Comparison of ENCODE assay signal across 11 cellular contexts in the genomic region with DNA sequence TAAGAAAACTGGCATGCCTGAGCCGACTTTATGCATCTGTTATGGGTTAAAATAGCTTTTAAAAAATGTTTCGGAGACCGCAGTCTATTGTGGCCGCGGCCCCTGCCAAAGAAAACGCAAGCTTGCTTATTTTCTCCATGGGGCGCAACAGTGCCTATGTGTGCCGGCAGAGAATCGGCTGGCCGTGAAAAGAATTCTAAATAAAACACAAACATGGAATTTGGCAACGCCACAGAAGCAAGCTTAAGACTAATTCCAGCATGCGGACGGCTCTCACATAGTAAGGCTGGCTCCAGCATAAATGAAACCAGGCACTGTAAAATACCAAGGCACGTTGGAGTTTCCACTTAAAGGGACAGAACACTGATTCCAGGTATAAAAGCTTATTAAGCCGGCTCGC. TPM values are rescaled to one million over a fixed set of nuclear protein-coding genes. Genes with fewer than 3 reads are reported as not detected.
DNase-seq lines count a peak whose midpoint lies in the region; ATAC-seq, FAIRE-seq and TF ChIP-seq lines count a peak whose summit lies in the region.
"Had no signal": no experiment of that assay in that cellular context is flagged by ENCODE, and none has a peak within 500 bp of the region (broad histone marks: within the 10 kb centered on the region; RNA-seq: fewer than 3 reads in every experiment).

No MANE protein-coding gene starts in this region.

- H3K9me3 Mint-ChIP-seq in CD4-positive, CD25-positive, alpha-beta regulatory T cell: no peaks in the 10 kb centered on the region
- H3K9me3 Mint-ChIP-seq in natural killer cell treated with Interleukin-12 subunit alpha and Interleukin-12 subunit beta and Interleukin-15 and Interleukin-18, amount 100 ng/mL, for 72 hours: no peaks in the 10 kb centered on the region

- no peak overlapping the region for H2BK120ac ChIP-seq in mesendoderm (ENCODE audit: low read depth, low read length)

- H3K36me3 ChIP-seq in CD4-positive, CD25-positive, alpha-beta regulatory T cell (ENCODE audit: control insufficient read depth, insufficient read depth, low read length): peaks cover 30% of the 10 kb centered on the region
- no peaks in the 10 kb centered on the region for H3K36me3 ChIP-seq in MG63
- peaks cover 2% of the 10 kb centered on the region for H3K36me3 ChIP-seq in mesendoderm (ENCODE audit: control insufficient read depth, insufficient read depth, low read length)
- H3K36me3 ChIP-seq: ovary had no signal

- peaks cover 29 to 97% (median 77%) of the 10 kb centered on the region in 4 donors for H3K4me1 Mint-ChIP-seq in CD4-positive, CD25-positive, alpha-beta regulatory T cell
- peaks cover 58 to 61% of the 10 kb centered on the region in 2 donors for H3K4me1 Mint-ChIP-seq in natural killer cell treated with Interleukin-12 subunit alpha and Interleukin-12 subunit beta and Interleukin-15 and Interleukin-18, amount 100 ng/mL, for 72 hours (ENCODE audit: low read depth in 2 of 2)

- H3K4me3 Mint-ChIP-seq in CD4-positive, CD25-positive, alpha-beta regulatory T cell: peak overlapping the region; percentile 78 to 85 (median 79)
- H3K4me3 Mint-ChIP-seq in natural killer cell treated with Interleukin-12 subunit alpha and Interleukin-12 subunit beta and Interleukin-15 and Interleukin-18, amount 100 ng/mL, for 72 hours: no peak overlapping the region

- no peak for DNase-seq in CD4-positive, CD25-positive, alpha-beta regulatory T cell
- peak; percentile 82 for DNase-seq in MG63
- DNase-seq in choroid plexus epithelial cell (ENCODE audit: low read depth): peak; percentile 69
- no peak for DNase-seq in natural killer cell treated with Interleukin-12 subunit alpha and Interleukin-12 subunit beta and Interleukin-15 and Interleukin-18, amount 100 ng/mL, for 72 hours (ENCODE audit: low spot score)
- no peak for DNase-seq in central memory CD4-positive, alpha-beta T cell
- no peak for DNase-seq in mesendoderm
- no peak for DNase-seq in GM19239 (ENCODE audit: insufficient read length, low spot score)
- DNase-seq: GF-D8, MV-4-11 had no signal

- ATAC-seq in CD4-positive, CD25-positive, alpha-beta regulatory T cell (ENCODE audit: low read depth in 2 of 2): no peak
- ATAC-seq in natural killer cell treated with Interleukin-12 subunit alpha and Interleukin-12 subunit beta and Interleukin-15 and Interleukin-18, amount 100 ng/mL, for 72 hours: no peak
- no peak for ATAC-seq in GM19328 (IDR thresholded peaks at IDR 0.05; ENCODE audit: unreplicated experiment)

- no peaks in the 10 kb centered on the region for H3K27me3 Mint-ChIP-seq in CD4-positive, CD25-positive, alpha-beta regulatory T cell
- no peaks in the 10 kb centered on the region for H3K27me3 Mint-ChIP-seq in natural killer cell treated with Interleukin-12 subunit alpha and Interleukin-12 subunit beta and Interleukin-15 and Interleukin-18, amount 100 ng/mL, for 72 hours

- H3K4me3 ChIP-seq in CD4-positive, CD25-positive, alpha-beta regulatory T cell (ENCODE audit: low read depth, low read length): peak overlapping the region; percentile 77
- H3K4me3 ChIP-seq in MG63 (no peak overlapping the region), choroid plexus epithelial cell (ENCODE audit: low read depth, low read length) (no peak overlapping the region), mesendoderm (ENCODE audit: low read length) (no peak overlapping the region)
- H3K4me3 ChIP-seq: ovary had no signal

- no peak overlapping the region for H3K4me2 ChIP-seq in mesendoderm (ENCODE audit: low read length)

- peaks cover 34% of the 10 kb centered on the region for H3K79me2 ChIP-seq in mesendoderm (ENCODE audit: control insufficient read depth, insufficient read depth, low read length)

- H3K23ac ChIP-seq in mesendoderm (ENCODE audit: low read length): no peak overlapping the region

- H3K27me3 ChIP-seq in CD4-positive, CD25-positive, alpha-beta regulatory T cell (ENCODE audit: control insufficient read depth, insufficient read depth, low read length): no peaks in the 10 kb centered on the region
- H3K27me3 ChIP-seq in MG63 (no peaks in the 10 kb centered on the region), mesendoderm (ENCODE audit: insufficient read depth, low read length, poor library complexity) (no peaks in the 10 kb centered on the region)
- H3K27me3 ChIP-seq: ovary had no signal

- H3K27ac ChIP-seq in CD4-positive, CD25-positive, alpha-beta regulatory T cell (ENCODE audit: insufficient read depth, low read length, poor library complexity, severe bottlenecking): peak overlapping the region; percentile 75
- no peak overlapping the region for H3K27ac ChIP-seq in mesendoderm (ENCODE audit: low read depth, low read length)
- H3K27ac ChIP-seq: ovary had no signal

- no peak for TF ChIP-seq CTCF in choroid plexus epithelial cell (conservative IDR thresholded peaks at IDR 0.05; ENCODE audit: low read depth, low read length)

- no peak overlapping the region for H2AK5ac ChIP-seq in mesendoderm (ENCODE audit: low read length)

- no peak for FAIRE-seq in GM19239 (lab: Jason Lieb, UNC)

- no peak overlapping the region for H3K4ac ChIP-seq in mesendoderm (ENCODE audit: low read depth, low read length)

- H3K9me3 ChIP-seq in CD4-positive, CD25-positive, alpha-beta regulatory T cell (ENCODE audit: control insufficient read depth in 2 of 2, low read length in 2 of 2): no peaks in the 10 kb centered on the region
- no peaks in the 10 kb centered on the region for H3K9me3 ChIP-seq in MG63
- H3K9me3 ChIP-seq: ovary had no signal

- H4K5ac ChIP-seq in mesendoderm (ENCODE audit: low read length): no peak overlapping the region

- H3K56ac ChIP-seq in mesendoderm (ENCODE audit: low read length): no peak overlapping the region

- no peak overlapping the region for H3K18ac ChIP-seq in mesendoderm (ENCODE audit: low read length)

- no peak overlapping the region for H2BK5ac ChIP-seq in mesendoderm (ENCODE audit: low read length)

- peaks cover 97% of the 10 kb centered on the region for H3K4me1 ChIP-seq in CD4-positive, CD25-positive, alpha-beta regulatory T cell (ENCODE audit: control insufficient read depth, insufficient read depth, low read length, poor library complexity, severe bottlenecking)
- H3K4me1 ChIP-seq in mesendoderm (ENCODE audit: control insufficient read depth, low read depth, low read length): no peaks in the 10 kb centered on the region

- H3K79me1 ChIP-seq in mesendoderm (ENCODE audit: low read length): peaks cover 33% of the 10 kb centered on the region

- H3K36me3 Mint-ChIP-seq in CD4-positive, CD25-positive, alpha-beta regulatory T cell: peaks cover 44% of the 10 kb centered on the region
- no peaks in the 10 kb centered on the region for H3K36me3 Mint-ChIP-seq in natural killer cell treated with Interleukin-12 subunit alpha and Interleukin-12 subunit beta and Interleukin-15 and Interleukin-18, amount 100 ng/mL, for 72 hours

- no peak overlapping the region for H2BK15ac ChIP-seq in mesendoderm (replicated peaks; ENCODE audit: low read depth)

- H3K9ac ChIP-seq in mesendoderm (ENCODE audit: low read length): no peak overlapping the region

- WGBS in mesendoderm (ENCODE audit: extremely low coverage, insufficient coverage, low lambda C conversion rate): no CpG with 5 or more reads among the region's 16 CpGs

- H4K8ac ChIP-seq in mesendoderm (ENCODE audit: low read depth, low read length): no peak overlapping the region

- peak overlapping the region; percentile 34 to 85 (median 82) for H3K27ac Mint-ChIP-seq in CD4-positive, CD25-positive, alpha-beta regulatory T cell
- peak overlapping the region; percentile 0 to 37 for H3K27ac Mint-ChIP-seq in natural killer cell treated with Interleukin-12 subunit alpha and Interleukin-12 subunit beta and Interleukin-15 and Interleukin-18, amount 100 ng/mL, for 72 hours

RNA-seq across cellular contexts. Expression of gene BCL11B, which starts 56.7 kb away (rescaled TPM):
- 210 TPM for total RNA-seq in CD4-positive, CD25-positive, alpha-beta regulatory T cell
- polyA plus RNA-seq in CD4-positive, CD25-positive, alpha-beta regulatory T cell: 1 to 10 TPM; 5.3 to 5.7 (median 5.4) TPM
- total RNA-seq in MG63 (2014; rRNA removed; shearing (Covaris generic); ENCODE audit: low replicate concordance): not detected in 2 replicates
- 10 to 100 TPM; 12.9 to 27.6 TPM for total RNA-seq in natural killer cell treated with Interleukin-12 subunit alpha and Interleukin-12 subunit beta and Interleukin-15 and Interleukin-18, amount 100 ng/mL, for 72 hours
- polyA plus RNA-seq in mesendoderm (2013, experiment 1 of 2): 2.8 TPM
- polyA plus RNA-seq in mesendoderm (2013, experiment 2 of 2): 2.5 TPM

Comparison
In these comparisons a context has a peak if more than half of its experiments do, and no peak if none do; other contexts are left out.
1. DNase-seq: peak in MG63 (single experiment) and choroid plexus epithelial cell (single experiment); none in CD4-positive, CD25-positive, alpha-beta regulatory T cell (0 of 3), natural killer cell treated with Interleukin-12 subunit alpha and Interleukin-12 subunit beta and Interleukin-15 and Interleukin-18, amount 100 ng/mL, for 72 hours (single experiment), central memory CD4-positive, alpha-beta T cell (single experiment), mesendoderm (single experiment) and GM19239 (single experiment).
2. RNA of gene BCL11B, which starts 56.7 kb away (total RNA-seq): 210 TPM in CD4-positive, CD25-positive, alpha-beta regulatory T cell (single experiment) and 12.9 to 27.6 TPM in natural killer cell treated with Interleukin-12 subunit alpha and Interleukin-12 subunit beta and Interleukin-15 and Interleukin-18, amount 100 ng/mL, for 72 hours; not detected in MG63; every median in the first group is over 10 times any median in the second.